ENCODE assay signal across 1 cellular context in the genomic region with DNA sequence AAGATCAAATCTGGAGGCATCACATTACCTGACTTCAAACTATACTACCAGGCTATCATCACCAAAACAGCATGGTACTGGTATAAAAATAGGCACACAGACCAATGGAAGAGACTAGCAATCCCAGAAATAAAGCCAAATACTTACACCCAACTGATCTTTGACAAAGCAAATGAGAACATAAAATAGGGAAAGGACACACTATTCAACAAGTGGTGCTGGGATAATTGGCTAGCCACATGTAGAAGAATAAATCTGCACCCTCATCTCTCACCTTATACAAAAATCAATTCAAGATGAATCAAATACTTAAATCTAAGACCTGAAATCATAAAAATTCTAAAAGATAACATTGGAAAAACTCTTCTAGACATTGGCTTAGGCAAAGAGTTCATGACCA.
TF ChIP-seq lines count a peak whose summit lies in the region.
"Not testable (repeated sequence)": the region's sequence is repeated elsewhere in the genome, so short reads cannot be mapped to it uniquely, and the experiment has no call there.

No MANE protein-coding gene starts in this region.

- CTCF ChIA-PET in HEK293 (lab: Yijun Ruan, JAX), result not testable (repeated sequence)

- not testable (repeated sequence) for H3K4me1 ChIP-seq in HEK293 (ENCODE audit: control insufficient read depth, insufficient read depth, low read length)

- not testable (repeated sequence) for H3K4me3 ChIP-seq in HEK293 (ENCODE audit: low read depth, low read length)

- not testable (repeated sequence) for H3K9me3 ChIP-seq in HEK293 (ENCODE audit: control insufficient read depth, insufficient read depth, low read depth, low read length)

- not testable (repeated sequence) for H3K36me3 ChIP-seq in HEK293 (ENCODE audit: control insufficient read depth in 2 of 2, insufficient read depth in 1 of 2, low read length in 2 of 2)

- TF ChIP-seq CTCF in HEK293 (tag by site-specific recombination; IDR thresholded peaks at IDR 0.05), result not testable (repeated sequence)

- POLR2A ChIA-PET in HEK293 (lab: Yijun Ruan, JAX), result not testable (repeated sequence)

- not testable (repeated sequence) for H3K27ac ChIP-seq in HEK293 (ENCODE audit: extremely low read depth, low read depth, low read length)

TF ChIP-seq in HEK293, 187 proteins besides CTCF, POLR2A, EP300 and RAD21:
- TF ChIP-seq SCRT2 (tag by site-specific recombination; IDR thresholded peaks at IDR 0.05) (peak; percentile 63; the same call in 1 of the 2 replicates), SCRT1 (tag by site-specific recombination; IDR thresholded peaks at IDR 0.05; ENCODE audit: borderline replicate concordance) (peak; percentile 69)
